Comparison of ENCODE assay signal across 26 cellular contexts in the genomic region with DNA sequence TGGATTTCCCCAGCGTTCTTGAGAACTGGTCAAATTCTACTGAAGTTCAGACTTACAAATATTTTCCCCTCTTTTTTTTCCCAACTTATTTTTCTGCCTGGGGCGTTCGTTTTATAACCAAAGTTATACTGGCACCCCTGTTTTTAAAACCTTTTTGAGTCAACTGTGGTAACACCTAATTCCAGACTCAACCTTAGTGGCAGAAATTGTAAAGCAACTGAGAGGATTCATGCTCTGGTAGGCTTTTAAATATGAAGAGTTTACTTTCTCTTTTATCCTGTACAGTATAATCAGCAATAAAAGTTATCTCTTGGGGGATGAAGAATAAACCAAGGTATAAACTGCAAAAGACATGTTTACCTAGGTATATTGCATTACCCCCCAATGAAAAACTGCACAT. TPM values are rescaled to one million over a fixed set of nuclear protein-coding genes. Genes with fewer than 3 reads are reported as not detected.
DNase-seq lines count a peak whose midpoint lies in the region; ATAC-seq and TF ChIP-seq lines count a peak whose summit lies in the region.
"Had no signal": no experiment of that assay in that cellular context is flagged by ENCODE, and none has a peak within 500 bp of the region (broad histone marks: within the 10 kb centered on the region; RNA-seq: fewer than 3 reads in every experiment).

No MANE protein-coding gene starts in this region.

- peak overlapping the region; percentile 57 for H2BK15ac ChIP-seq in mesendoderm (replicated peaks; ENCODE audit: low read depth)

- H3K4me1 ChIP-seq in mesendoderm (ENCODE audit: control insufficient read depth, low read depth, low read length) (peaks cover 7% of the 10 kb centered on the region), OCI-LY7 (ENCODE audit: insufficient read depth, low read length, poor library complexity, severe bottlenecking) (no peaks in the 10 kb centered on the region)
- H3K4me1 ChIP-seq: HAP-1 had no signal

- H3K27ac ChIP-seq in mesendoderm (ENCODE audit: low read depth, low read length) = no peak overlapping the region
- no peak overlapping the region for H3K27ac ChIP-seq in OCI-LY7 (ENCODE audit: low read depth, low read length, poor library complexity, severe bottlenecking)
- H3K27ac ChIP-seq: 22Rv1, C4-2B had no signal

- H4K8ac ChIP-seq in mesendoderm (ENCODE audit: low read depth, low read length) = no peak overlapping the region

- BruUV-seq in OCI-LY7 (replicated peaks; lab: Mats Ljungman, UMichigan) = no TSS peak

- no peak overlapping the region for H3K4me3 ChIP-seq in mesendoderm (ENCODE audit: low read length)
- no peak overlapping the region for H3K4me3 ChIP-seq in OCI-LY7 (ENCODE audit: low read depth, low read length, poor library complexity, severe bottlenecking)
- H3K4me3 ChIP-seq: GM23338, HAP-1 had no signal

- H2BK5ac ChIP-seq in mesendoderm (ENCODE audit: low read length) = no peak overlapping the region

- no peaks in the 10 kb centered on the region for H3K9me3 Mint-ChIP-seq in activated CD4-positive, alpha-beta T cell treated with anti-CD3 and anti-CD28 coated beads for 36 hours (ENCODE audit: low read depth)
- H3K9me3 Mint-ChIP-seq: CD8-positive, alpha-beta memory T cell had no signal

- no CpG with 5 or more reads among the region's 3 CpGs for WGBS in mesendoderm (ENCODE audit: extremely low coverage, insufficient coverage, low lambda C conversion rate)

- no peaks in the 10 kb centered on the region for H3K36me3 ChIP-seq in mesendoderm (ENCODE audit: control insufficient read depth, insufficient read depth, low read length)
- no peaks in the 10 kb centered on the region for H3K36me3 ChIP-seq in OCI-LY7 (ENCODE audit: insufficient read depth, low read length)
- H3K36me3 ChIP-seq: HAP-1 had no signal

- no peak overlapping the region for H2BK120ac ChIP-seq in mesendoderm (ENCODE audit: low read depth, low read length)

- H2AFZ ChIP-seq in OCI-LY7 (ENCODE audit: low read length) = no peak overlapping the region
- H2AFZ ChIP-seq: GM23338 had no signal

- POLR2A ChIA-PET in activated CD4-positive, alpha-beta T cell treated with anti-CD3 and anti-CD28 coated beads for 36 hours (lab: Charles Lee) = no interaction called here
- POLR2A ChIA-PET in OCI-LY7 (lab: Charles Lee) = no interaction called here

- no peak overlapping the region for H3K23ac ChIP-seq in mesendoderm (ENCODE audit: low read length)

- H3K27me3 ChIP-seq in mesendoderm (ENCODE audit: insufficient read depth, low read length, poor library complexity) = no peaks in the 10 kb centered on the region

- H3K4me1 Mint-ChIP-seq in activated CD4-positive, alpha-beta T cell treated with anti-CD3 and anti-CD28 coated beads for 36 hours = peaks cover 19% of the 10 kb centered on the region
- H3K4me1 Mint-ChIP-seq: GM23338 had no signal

- H3K36me3 Mint-ChIP-seq in activated CD4-positive, alpha-beta T cell treated with anti-CD3 and anti-CD28 coated beads for 36 hours (ENCODE audit: low read depth) = no peaks in the 10 kb centered on the region

- H3K79me1 ChIP-seq in mesendoderm (ENCODE audit: low read length) = no peaks in the 10 kb centered on the region

- intact Hi-C loops in activated CD4-positive, alpha-beta T cell treated with anti-CD3 and anti-CD28 coated beads for 36 hours (cut with DNase I, micrococcal nuclease) = no loop called here
- intact Hi-C loops in OCI-LY7 (cut with micrococcal nuclease; ENCODE audit: unreplicated experiment) (no loop called here), left ventricle myocardium superior (cut with micrococcal nuclease) (no loop called here)

- TF ChIP-seq CTCF in OCI-LY7 (conservative IDR thresholded peaks at IDR 0.05; ENCODE audit: low read length) = no peak

- H3K79me2 ChIP-seq in mesendoderm (ENCODE audit: control insufficient read depth, insufficient read depth, low read length) (no peaks in the 10 kb centered on the region), OCI-LY7 (ENCODE audit: insufficient read depth, low read depth, low read length) (no peaks in the 10 kb centered on the region)

- no peak overlapping the region for H4K5ac ChIP-seq in mesendoderm (ENCODE audit: low read length)

- no peak for DNase-seq in activated CD4-positive, alpha-beta T cell treated with anti-CD3 and anti-CD28 coated beads for 36 hours
- no peak for DNase-seq in activated CD4-positive, alpha-beta T cell treated with anti-CD3 and anti-CD28 coated beads for 4 hours
- DNase-seq in mesendoderm (no peak), NCI-H2227 (lab: John Stamatoyannopoulos, UW; ENCODE audit: unreplicated experiment) (no peak), OCI-LY7 (ENCODE audit: low spot score) (no peak), left ventricle myocardium superior (no peak)
- DNase-seq: AML-193; Calu3; CD8-positive, alpha-beta memory T cell; DMS153; IMR-90; NCI-H1105 treated with DMSO at 0.1 percent for 48 hours; NCI-H2081; NCI-H2171 treated with DMSO at 0.1 percent for 48 hours; NCI-H446; NCI-H526; OCI-M1 had no signal

- H3K9ac ChIP-seq in mesendoderm (ENCODE audit: low read length) = no peak overlapping the region

- ATAC-seq in activated CD4-positive, alpha-beta T cell treated with anti-CD3 and anti-CD28 coated beads for 36 hours = peak; percentile 15
- peak; percentile 26 for ATAC-seq in GM18868 (IDR thresholded peaks at IDR 0.05; ENCODE audit: unreplicated experiment)
- ATAC-seq in HG03196 (IDR thresholded peaks at IDR 0.05; ENCODE audit: unreplicated experiment) = peak; percentile 36
- ATAC-seq in left ventricle myocardium superior = no peak
- ATAC-seq: GM23338, Right ventricle myocardium inferior had no signal

- H3K27ac Mint-ChIP-seq in activated CD4-positive, alpha-beta T cell treated with anti-CD3 and anti-CD28 coated beads for 36 hours = no peak overlapping the region
- H3K27ac Mint-ChIP-seq: GM23338 had no signal

- no peaks in the 10 kb centered on the region; the same call in 1 of the 2 replicates for H3K9me2 ChIP-seq in OCI-LY7 (ENCODE audit: insufficient read depth, low read length)

- H3K4me3 Mint-ChIP-seq in activated CD4-positive, alpha-beta T cell treated with anti-CD3 and anti-CD28 coated beads for 36 hours = no peak overlapping the region
- H3K4me3 Mint-ChIP-seq: GM23338 had no signal

- H3K4me2 ChIP-seq in mesendoderm (ENCODE audit: low read length) (no peak overlapping the region), OCI-LY7 (ENCODE audit: low read length) (no peak overlapping the region)
- H3K4me2 ChIP-seq: GM23338 had no signal

- CTCF ChIA-PET in activated CD4-positive, alpha-beta T cell treated with anti-CD3 and anti-CD28 coated beads for 36 hours (lab: Charles Lee) = no interaction called here
- CTCF ChIA-PET in OCI-LY7 (lab: Charles Lee; ENCODE audit: unreplicated experiment) = no interaction called here

- no peak overlapping the region for H2AK5ac ChIP-seq in mesendoderm (ENCODE audit: low read length)

- no peaks in the 10 kb centered on the region for H3K9me3 ChIP-seq in OCI-LY7 (ENCODE audit: low read length)
- H3K9me3 ChIP-seq: HAP-1 had no signal

- H4K20me1 ChIP-seq in OCI-LY7 (ENCODE audit: insufficient read depth, low read length) = no peaks in the 10 kb centered on the region

- H3K56ac ChIP-seq in mesendoderm (ENCODE audit: low read length) = no peak overlapping the region

- no peak overlapping the region for H3K4ac ChIP-seq in mesendoderm (ENCODE audit: low read depth, low read length)

- H3K27me3 Mint-ChIP-seq in activated CD4-positive, alpha-beta T cell treated with anti-CD3 and anti-CD28 coated beads for 36 hours = no peaks in the 10 kb centered on the region

- no peak overlapping the region for H3K18ac ChIP-seq in mesendoderm (ENCODE audit: low read length)

RNA-seq across cellular contexts. Expression of a gene that starts 2.3 kb away (rescaled TPM):
- under 1 TPM; 0.28 to 0.30 TPM for total RNA-seq in activated CD4-positive, alpha-beta T cell treated with anti-CD3 and anti-CD28 coated beads for 36 hours
- polyA plus RNA-seq in mesendoderm (2013, experiment 1 of 2) = 0.03 TPM
- not detected for polyA plus RNA-seq in mesendoderm (2013, experiment 2 of 2)
- total RNA-seq in OCI-LY7 (2014; rRNA removed; shearing (Covaris generic)) = not detected in 2 replicates
- not detected in 2 replicates for total RNA-seq in OCI-LY7 (2022)
- 0.17 TPM for total RNA-seq in left ventricle myocardium superior
- total RNA-seq: Calu3, G401, IMR-90 had no signal
- polyA plus RNA-seq: AG04450, GM23338, IMR-90 had no signal

RNA-seq across cellular contexts. Expression of a gene that starts 18.9 kb away (rescaled TPM):
- total RNA-seq in activated CD4-positive, alpha-beta T cell treated with anti-CD3 and anti-CD28 coated beads for 36 hours = 10 to 100 TPM; 51.4 to 58.2 TPM
- polyA plus RNA-seq in mesendoderm (2013, experiment 1 of 2) = 25.3 TPM
- 22.9 TPM for polyA plus RNA-seq in mesendoderm (2013, experiment 2 of 2)
- 46.5 and 64.4 TPM in 2 replicates for total RNA-seq in OCI-LY7 (2014; rRNA removed; shearing (Covaris generic))
- 50.2 and 58.6 TPM in 2 replicates for total RNA-seq in OCI-LY7 (2022)
- total RNA-seq in left ventricle myocardium superior = 12.6 TPM
